Comparison of ENCODE assay signal across 1 cellular context in genomic region chr15:55824857-55825613, GRCh38.
TF ChIP-seq lines count a peak whose summit lies in the region.

No MANE protein-coding gene starts in this region.

TF ChIP-seq in HEK293, 187 proteins besides CTCF, POLR2A, EP300 and RAD21 (continued from another document and continues in another):
- TF ChIP-seq PRDM6 (tag by site-specific recombination; IDR thresholded peaks at IDR 0.05) (peak; percentile 94), ZNF324 (tag by site-specific recombination; IDR thresholded peaks at IDR 0.05) (no peak), ZNF266 (tag by site-specific recombination; IDR thresholded peaks at IDR 0.05; ENCODE audit: low read depth) (no peak), PRDM10 (tag by site-specific recombination; IDR thresholded peaks at IDR 0.05) (peak; percentile 60; the same call in 1 of the 2 replicates), ZEB2 (tag by site-specific recombination; IDR thresholded peaks at IDR 0.05) (no peak), ZNF768 (tag by site-specific recombination; IDR thresholded peaks at IDR 0.05) (no peak), ZSCAN18 (tag by site-specific recombination; IDR thresholded peaks at IDR 0.05) (no peak), PRDM1 (tag by site-specific recombination; IDR thresholded peaks at IDR 0.05) (no peak), ZNF302 (tag by site-specific recombination; IDR thresholded peaks at IDR 0.05; ENCODE audit: low read depth) (no peak), ZNF664 (tag by site-specific recombination; IDR thresholded peaks at IDR 0.05) (peak; percentile 89), ZNF555 (tag by site-specific recombination; conservative IDR thresholded peaks at IDR 0.05) (no peak), ZNF76 (tag by site-specific recombination; IDR thresholded peaks at IDR 0.05; ENCODE audit: borderline replicate concordance, low read depth) (no peak), ZNF624 (tag by site-specific recombination; IDR thresholded peaks at IDR 0.05) (no peak), KLF17 (tag by site-specific recombination; IDR thresholded peaks at IDR 0.05) (no peak), ZNF776 (tag by site-specific recombination; IDR thresholded peaks at IDR 0.05; ENCODE audit: borderline replicate concordance) (no peak), ZNF350 (tag by site-specific recombination; IDR thresholded peaks at IDR 0.05) (no peak), AEBP2 (tag by site-specific recombination; IDR thresholded peaks at IDR 0.05; ENCODE audit: borderline replicate concordance) (0 out of 2 replicates have a peak, but pooled peaks have one; percentile 35), ZNF280C (tag by site-specific recombination; IDR thresholded peaks at IDR 0.05) (no peak), ZNF654 (tag by site-specific recombination; IDR thresholded peaks at IDR 0.05; ENCODE audit: low read depth) (peak; percentile 33; the same call in 1 of the 2 replicates), ZNF610 (tag by site-specific recombination; IDR thresholded peaks at IDR 0.05; ENCODE audit: borderline replicate concordance) (peak; percentile 62; the same call in 1 of the 2 replicates), ZBTB49 (tag by site-specific recombination; IDR thresholded peaks at IDR 0.05; ENCODE audit: low read depth) (no peak), ZNF843 (tag by site-specific recombination; IDR thresholded peaks at IDR 0.05) (peak; percentile 98), ZNF449 (tag by site-specific recombination; IDR thresholded peaks at IDR 0.05) (no peak; the same call in 1 of the 2 replicates), ZNF561 (tag by site-specific recombination; IDR thresholded peaks at IDR 0.05; ENCODE audit: borderline replicate concordance) (peak; percentile 77), ZNF549 (tag by site-specific recombination; IDR thresholded peaks at IDR 0.05) (no peak), ZNF114 (tag by site-specific recombination; IDR thresholded peaks at IDR 0.05) (no peak), ZFHX2 (tag by site-specific recombination; conservative IDR thresholded peaks at IDR 0.05) (no peak), MZF1 (tag by site-specific recombination; IDR thresholded peaks at IDR 0.05; ENCODE audit: borderline replicate concordance) (peak; percentile 95; the same call in 1 of the 2 replicates), ZNF16 (tag by site-specific recombination; IDR thresholded peaks at IDR 0.05; ENCODE audit: low read depth) (no peak), ZNF138 (tag by site-specific recombination; IDR thresholded peaks at IDR 0.05; ENCODE audit: borderline replicate concordance) (no peak), ZNF510 (tag by site-specific recombination; IDR thresholded peaks at IDR 0.05; ENCODE audit: insufficient replicate concordance) (no peak), ZNF211 (tag by site-specific recombination; IDR thresholded peaks at IDR 0.05; ENCODE audit: low read depth) (no peak), ZNF221 (tag by site-specific recombination; IDR thresholded peaks at IDR 0.05; ENCODE audit: borderline replicate concordance) (no peak), ZBTB44 (tag by site-specific recombination; IDR thresholded peaks at IDR 0.05) (peak; percentile 85), GLIS1 (tag by site-specific recombination; IDR thresholded peaks at IDR 0.05) (peak; percentile 52), GLI4 (tag by site-specific recombination; IDR thresholded peaks at IDR 0.05) (no peak), ZNF660 (tag by site-specific recombination; IDR thresholded peaks at IDR 0.05) (no peak), ZNF140 (tag by site-specific recombination; IDR thresholded peaks at IDR 0.05) (no peak), ZXDB (tag by site-specific recombination; IDR thresholded peaks at IDR 0.05) (peak; percentile 86), ZNF391 (tag by site-specific recombination; IDR thresholded peaks at IDR 0.05; ENCODE audit: borderline replicate concordance, low read depth) (no peak), ZNF585B (tag by site-specific recombination; IDR thresholded peaks at IDR 0.05) (no peak), ZNF398 (tag by site-specific recombination; IDR thresholded peaks at IDR 0.05) (no peak)
